1 cellular context compared by ENCODE assay signal in the genomic region with DNA sequence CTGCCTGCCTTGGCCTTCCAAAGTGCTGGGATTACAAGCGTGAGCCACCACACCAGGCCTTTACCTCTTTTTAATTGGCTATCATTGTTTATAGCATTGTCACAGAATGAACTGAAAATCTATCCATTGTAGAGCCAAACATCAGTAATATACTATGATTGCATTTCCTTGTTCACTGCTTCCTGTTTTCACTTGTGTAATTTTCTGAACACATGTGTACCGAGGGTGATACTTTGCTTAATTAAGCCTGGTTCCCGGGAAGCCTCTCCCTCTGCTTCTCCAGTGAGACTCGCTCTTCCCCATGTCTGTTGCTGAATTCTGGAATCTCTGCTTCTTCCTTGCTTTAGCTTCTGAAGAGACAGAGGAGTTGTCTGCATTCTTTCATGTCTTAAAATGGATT.
TF ChIP-seq lines count a peak whose summit lies in the region.

No MANE protein-coding gene starts in this region.

TF ChIP-seq in IMR-90, 13 proteins besides CTCF, POLR2A, EP300 and RAD21:
- TF ChIP-seq MAFK (IDR thresholded peaks at IDR 0.05; ENCODE audit: low read depth, low read length) (no peak), BHLHE40 (IDR thresholded peaks at IDR 0.05; ENCODE audit: low read depth, low read length) (no peak), MXI1 (IDR thresholded peaks at IDR 0.05; ENCODE audit: borderline replicate concordance, low read depth, low read length) (no peak), FOS (IDR thresholded peaks at IDR 0.05; ENCODE audit: low read depth, low read length) (no peak), CHD1 (IDR thresholded peaks at IDR 0.05; ENCODE audit: low read depth, low read length) (no peak), MAZ (IDR thresholded peaks at IDR 0.05; ENCODE audit: borderline replicate concordance, low read depth, low read length) (no peak), CEBPB (IDR thresholded peaks at IDR 0.05; ENCODE audit: low read depth, low read length) (no peak)
